Comparison of ENCODE assay signal across 18 cellular contexts in genomic region chr11:41457216-41458014, GRCh38. TPM values are rescaled to one million over a fixed set of nuclear protein-coding genes. Genes with fewer than 3 reads are reported as not detected.
"Had no signal": no experiment of that assay in that cellular context is flagged by ENCODE, and none has a peak within 500 bp of the region (broad histone marks: within the 10 kb centered on the region; RNA-seq: fewer than 3 reads in every experiment).

No MANE protein-coding gene starts in this region.

- ATAC-seq: gastroesophageal sphincter; natural killer cell treated with Interleukin-12 subunit alpha and Interleukin-12 subunit beta and Interleukin-15 and Interleukin-18, amount 100 ng/mL, for 72 hours; sciatic nerve; stimulated activated memory B cell treated with anti-CD40 and anti-IgM and Interleukin-4, amounts not matched to agents 10 μg/mL and 1 μg/mL and 100 μg/mL, for 72 hours had no signal

- H3K9me3 ChIP-seq: esophagus squamous epithelium, gastroesophageal sphincter, pancreas, spleen, tibial nerve had no signal

- H3K27ac ChIP-seq: esophagus squamous epithelium, gastroesophageal sphincter, hepatocyte, pancreas, spleen, tibial nerve had no signal

- H3K27me3 ChIP-seq: neural progenitor cell had no signal

- DNase-seq: cerebellar nuclear complex; esophagus squamous epithelium; foreskin fibroblast; kidney glomerular epithelial cell; mammary epithelial cell; occipital lobe; pancreas; spleen; stimulated activated CD4-positive, alpha-beta T cell treated with anti-CD3 and anti-CD28 coated beads, Interleukin-15, amount 100 ng/mL, for 24 hours; stimulated activated CD4-positive, alpha-beta T cell treated with anti-CD3 and anti-CD28 coated beads, Interleukin-1b, Interleukin-23, amount 100 ng/mL, for 48 hours; stimulated activated CD4-positive, alpha-beta T cell treated with anti-CD3 and anti-CD28 coated beads, Interleukin-4, amount 100 ng/mL, for 24 hours had no signal

- H3K4me1 ChIP-seq: esophagus squamous epithelium, gastroesophageal sphincter, pancreas had no signal

- H3K36me3 ChIP-seq: esophagus squamous epithelium, gastroesophageal sphincter, neural progenitor cell, pancreas, spleen, tibial nerve had no signal

- H3K4me3 ChIP-seq: esophagus squamous epithelium, gastroesophageal sphincter, hepatocyte, neural progenitor cell, pancreas, tibial nerve had no signal

RNA-seq across cellular contexts. Expression of gene LRRC4C, which starts 2.0 kb away (rescaled TPM):
- total RNA-seq: natural killer cell treated with Interleukin-12 subunit alpha and Interleukin-12 subunit beta and Interleukin-15 and Interleukin-18, amount 100 ng/mL, for 72 hours had no signal
- polyA plus RNA-seq: mammary epithelial cell had no signal
